Comparison of ENCODE assay signal across 31 cellular contexts in genomic region chr22:38029370-38029769, GRCh38. TPM values are rescaled to one million over a fixed set of nuclear protein-coding genes. Genes with fewer than 3 reads are reported as not detected.
"Had no signal": no experiment of that assay in that cellular context is flagged by ENCODE, and none has a peak within 500 bp of the region (broad histone marks: within the 10 kb centered on the region; RNA-seq: fewer than 3 reads in every experiment).

No MANE protein-coding gene starts in this region.

- H3K36me3 Mint-ChIP-seq: activated CD4-positive, alpha-beta memory T cell treated with anti-CD3 and anti-CD28 coated beads for 36 hours; activated naive CD4-positive, alpha-beta T cell treated with anti-CD3 and anti-CD28 coated beads, Interleukin-2, amount 10 ng/mL, durations not matched to agents 7 days and 5 days; natural killer cell had no signal

- H3K4me3 ChIP-seq: coronary artery, gastroesophageal sphincter, left lung, lung, right lobe of liver, upper lobe of right lung had no signal

- H3K27me3 Mint-ChIP-seq: activated CD4-positive, alpha-beta memory T cell treated with anti-CD3 and anti-CD28 coated beads for 36 hours; activated CD4-positive, alpha-beta T cell treated with anti-CD3 and anti-CD28 coated beads, Interleukin-2, amount 10 ng/mL, durations not matched to agents 24 days and 14 days; activated naive CD8-positive, alpha-beta T cell treated with anti-CD3 and anti-CD28 coated beads, Interleukin-2, amount 50 U/mL, for 24 hours; activated T-cell treated with anti-CD3 and anti-CD28 coated beads, Interleukin-2, amount 50 U/mL, for 24 hours; effector memory CD8-positive, alpha-beta T cell had no signal

- H3K27ac ChIP-seq: left lung, right lobe of liver, upper lobe of right lung, WERI-Rb-1 had no signal

- DNase-seq: activated CD4-positive, alpha-beta memory T cell treated with anti-CD3 and anti-CD28 coated beads for 36 hours; activated CD4-positive, alpha-beta T cell treated with anti-CD3 and anti-CD28 coated beads, Interleukin-2, amount 10 ng/mL, durations not matched to agents 24 days and 14 days; activated CD4-positive, CD25-positive, alpha-beta regulatory T cell treated with anti-CD3 and anti-CD28 coated beads, Interleukin-2, amount 50 U/mL, for 72 hours; activated CD8-positive, alpha-beta memory T cell treated with anti-CD3 and anti-CD28 coated beads, Interleukin-2, amount 50 U/mL, for 48 hours; activated gamma-delta T cell; activated naive CD4-positive, alpha-beta T cell treated with anti-CD3 and anti-CD28 coated beads, Interleukin-2, amount 10 ng/mL, durations not matched to agents 7 days and 5 days; activated naive CD8-positive, alpha-beta T cell treated with anti-CD3 and anti-CD28 coated beads, Interleukin-2, amount 50 U/mL, for 24 hours; activated T-cell treated with anti-CD3 and anti-CD28 coated beads, Interleukin-2, amount 50 U/mL, for 24 hours; cerebellar nuclear complex; effector memory CD8-positive, alpha-beta T cell; erythroblast; kidney glomerular epithelial cell; mesendoderm; natural killer cell; right lobe of liver; stimulated activated CD4-positive, alpha-beta T cell treated with anti-CD3 and anti-CD28 coated beads, Interleukin-12 subunit alpha, Interleukin-12 subunit beta, amount 100 ng/mL, for 4 hours; stimulated activated CD4-positive, alpha-beta T cell treated with anti-CD3 and anti-CD28 coated beads, Interleukin-4, amount 100 ng/mL, for 1 hour; stimulated activated naive CD8-positive, alpha-beta T cell treated with anti-CD3 and anti-CD28 coated beads, Interleukin-15, Interleukin-2, amounts not matched to agents 100 U/mL and 50 U/mL, for 24 hours; SW 1271; T-helper 9 cell; upper lobe of right lung; WERI-Rb-1 had no signal

- H3K9me3 Mint-ChIP-seq: activated CD4-positive, alpha-beta memory T cell treated with anti-CD3 and anti-CD28 coated beads for 36 hours; activated CD4-positive, alpha-beta T cell treated with anti-CD3 and anti-CD28 coated beads, Interleukin-2, amount 10 ng/mL, durations not matched to agents 24 days and 14 days; activated naive CD4-positive, alpha-beta T cell treated with anti-CD3 and anti-CD28 coated beads, Interleukin-2, amount 10 ng/mL, durations not matched to agents 7 days and 5 days; activated naive CD8-positive, alpha-beta T cell treated with anti-CD3 and anti-CD28 coated beads, Interleukin-2, amount 50 U/mL, for 24 hours; activated T-cell treated with anti-CD3 and anti-CD28 coated beads, Interleukin-2, amount 50 U/mL, for 24 hours; effector memory CD8-positive, alpha-beta T cell; natural killer cell; T-helper 1 cell treated with Interleukin-12 subunit alpha and Interleukin-12 subunit beta and Interleukin-4 antibody, amounts not matched to agents 30 μg/mL and 1 μg/mL, for 36 hours had no signal

- ATAC-seq: activated naive CD8-positive, alpha-beta T cell treated with anti-CD3 and anti-CD28 coated beads, Interleukin-2, amount 50 U/mL, for 24 hours; effector memory CD8-positive, alpha-beta T cell; gastroesophageal sphincter; natural killer cell; right lobe of liver; stimulated activated naive CD8-positive, alpha-beta T cell treated with anti-CD3 and anti-CD28 coated beads, Interleukin-15, Interleukin-2, amounts not matched to agents 100 U/mL and 50 U/mL, for 24 hours had no signal

- H3K4me1 Mint-ChIP-seq: activated CD4-positive, alpha-beta T cell treated with anti-CD3 and anti-CD28 coated beads, Interleukin-2, amount 10 ng/mL, durations not matched to agents 24 days and 14 days; activated naive CD4-positive, alpha-beta T cell treated with anti-CD3 and anti-CD28 coated beads, Interleukin-2, amount 10 ng/mL, durations not matched to agents 7 days and 5 days; activated naive CD8-positive, alpha-beta T cell treated with anti-CD3 and anti-CD28 coated beads, Interleukin-2, amount 50 U/mL, for 24 hours had no signal

- H3K27me3 ChIP-seq: gastroesophageal sphincter, left lung, right lobe of liver, upper lobe of right lung had no signal

- H3K36me3 ChIP-seq: left lung, right lobe of liver, upper lobe of right lung, WERI-Rb-1 had no signal

- H3K4me3 Mint-ChIP-seq: activated CD4-positive, alpha-beta memory T cell treated with anti-CD3 and anti-CD28 coated beads for 36 hours; activated CD4-positive, alpha-beta T cell treated with anti-CD3 and anti-CD28 coated beads, Interleukin-2, amount 10 ng/mL, durations not matched to agents 24 days and 14 days; activated naive CD4-positive, alpha-beta T cell treated with anti-CD3 and anti-CD28 coated beads, Interleukin-2, amount 10 ng/mL, durations not matched to agents 7 days and 5 days; activated naive CD8-positive, alpha-beta T cell treated with anti-CD3 and anti-CD28 coated beads, Interleukin-2, amount 50 U/mL, for 24 hours; activated T-cell treated with anti-CD3 and anti-CD28 coated beads, Interleukin-2, amount 50 U/mL, for 24 hours; effector memory CD8-positive, alpha-beta T cell; natural killer cell; T-helper 1 cell treated with Interleukin-12 subunit alpha and Interleukin-12 subunit beta and Interleukin-4 antibody, amounts not matched to agents 30 μg/mL and 1 μg/mL, for 36 hours had no signal

- H3K4me1 ChIP-seq: right lobe of liver had no signal

- H3K9me3 ChIP-seq: gastroesophageal sphincter, left lung, right lobe of liver, upper lobe of right lung had no signal

- H3K27ac Mint-ChIP-seq: activated CD4-positive, alpha-beta memory T cell treated with anti-CD3 and anti-CD28 coated beads for 36 hours; activated CD4-positive, alpha-beta T cell treated with anti-CD3 and anti-CD28 coated beads, Interleukin-2, amount 10 ng/mL, durations not matched to agents 24 days and 14 days; activated naive CD4-positive, alpha-beta T cell treated with anti-CD3 and anti-CD28 coated beads, Interleukin-2, amount 10 ng/mL, durations not matched to agents 7 days and 5 days; activated naive CD8-positive, alpha-beta T cell treated with anti-CD3 and anti-CD28 coated beads, Interleukin-2, amount 50 U/mL, for 24 hours; activated T-cell treated with anti-CD3 and anti-CD28 coated beads, Interleukin-2, amount 50 U/mL, for 24 hours; effector memory CD8-positive, alpha-beta T cell; natural killer cell; T-helper 1 cell treated with Interleukin-12 subunit alpha and Interleukin-12 subunit beta and Interleukin-4 antibody, amounts not matched to agents 30 μg/mL and 1 μg/mL, for 36 hours had no signal

RNA-seq across cellular contexts. Expression of gene SOX10, which starts 45.0 kb away (rescaled TPM):
- total RNA-seq: activated CD4-positive, alpha-beta memory T cell treated with anti-CD3 and anti-CD28 coated beads for 36 hours; activated CD4-positive, alpha-beta T cell treated with anti-CD3 and anti-CD28 coated beads, Interleukin-2, amount 10 ng/mL, durations not matched to agents 24 days and 14 days; fibroblast of lung; fibroblast of villous mesenchyme; left lung; mononuclear cell; natural killer cell; osteocyte; upper lobe of right lung had no signal

RNA-seq across cellular contexts. Expression of gene SLC16A8, which starts 54.6 kb away (rescaled TPM):
- total RNA-seq: activated CD4-positive, alpha-beta T cell treated with anti-CD3 and anti-CD28 coated beads, Interleukin-2, amount 10 ng/mL, durations not matched to agents 24 days and 14 days; fibroblast of villous mesenchyme; gastroesophageal sphincter; mononuclear cell; osteocyte; right lobe of liver; upper lobe of right lung had no signal
